Comparison of ENCODE assay signal across 1 cellular context in genomic region chr3:195763843-195764825, GRCh38.
TF ChIP-seq lines count a peak whose summit lies in the region.

No MANE protein-coding gene starts in this region.

TF ChIP-seq in K562, 482 proteins besides CTCF, POLR2A, EP300 and RAD21 (continued from another document):
- TF ChIP-seq BCLAF1 (IDR thresholded peaks at IDR 0.05; ENCODE audit: borderline replicate concordance in 1 of 2, control insufficient read depth in 1 of 2, low read depth in 2 of 2, low read length in 1 of 2) (no peak), ZC3H4 (CRISPR knock-in tag; IDR thresholded peaks at IDR 0.05; ENCODE audit: borderline replicate concordance) (no peak), MYNN (IDR thresholded peaks at IDR 0.05) (no peak), MYNN (CRISPR knock-in tag; IDR thresholded peaks at IDR 0.05) (no peak), ZNF282 (CRISPR knock-in tag; IDR thresholded peaks at IDR 0.05) (no peak), TFAP4 (CRISPR knock-in tag; IDR thresholded peaks at IDR 0.05; ENCODE audit: borderline replicate concordance) (0 out of 2 replicates have a peak, but pooled peaks have one; percentile 10), MEF2D (tag; conservative IDR thresholded peaks at IDR 0.05; ENCODE audit: low read depth) (no peak), MXD1 (CRISPR knock-in tag; IDR thresholded peaks at IDR 0.05; ENCODE audit: borderline replicate concordance, poor library complexity, severe bottlenecking) (no peak), ZNF583 (CRISPR knock-in tag; IDR thresholded peaks at IDR 0.05) (no peak), FOXA1 (IDR thresholded peaks at IDR 0.05; ENCODE audit: borderline replicate concordance) (no peak), USF1 (CRISPR knock-in tag; IDR thresholded peaks at IDR 0.05) (peak; percentile 69), TFE3 (CRISPR knock-in tag; IDR thresholded peaks at IDR 0.05) (peak; percentile 69), RAD51 (IDR thresholded peaks at IDR 0.05; ENCODE audit: borderline replicate concordance, low read depth) (peak; percentile 83), FOXA3 (CRISPR knock-in tag; conservative IDR thresholded peaks at IDR 0.05 in 1 of 2, IDR thresholded peaks at IDR 0.05 in 1 of 2) (no peak), ELK3 (CRISPR knock-in tag; IDR thresholded peaks at IDR 0.05) (no peak), CBFA2T2 (conservative IDR thresholded peaks at IDR 0.05) (peak; percentile 31), USF2 (CRISPR knock-in tag; IDR thresholded peaks at IDR 0.05) (peak; percentile 58; the same call in 1 of the 2 replicates), ZNF277 (CRISPR knock-in tag; IDR thresholded peaks at IDR 0.05; ENCODE audit: borderline replicate concordance) (no peak)
